12 cellular contexts compared by ENCODE assay signal in the genomic region with DNA sequence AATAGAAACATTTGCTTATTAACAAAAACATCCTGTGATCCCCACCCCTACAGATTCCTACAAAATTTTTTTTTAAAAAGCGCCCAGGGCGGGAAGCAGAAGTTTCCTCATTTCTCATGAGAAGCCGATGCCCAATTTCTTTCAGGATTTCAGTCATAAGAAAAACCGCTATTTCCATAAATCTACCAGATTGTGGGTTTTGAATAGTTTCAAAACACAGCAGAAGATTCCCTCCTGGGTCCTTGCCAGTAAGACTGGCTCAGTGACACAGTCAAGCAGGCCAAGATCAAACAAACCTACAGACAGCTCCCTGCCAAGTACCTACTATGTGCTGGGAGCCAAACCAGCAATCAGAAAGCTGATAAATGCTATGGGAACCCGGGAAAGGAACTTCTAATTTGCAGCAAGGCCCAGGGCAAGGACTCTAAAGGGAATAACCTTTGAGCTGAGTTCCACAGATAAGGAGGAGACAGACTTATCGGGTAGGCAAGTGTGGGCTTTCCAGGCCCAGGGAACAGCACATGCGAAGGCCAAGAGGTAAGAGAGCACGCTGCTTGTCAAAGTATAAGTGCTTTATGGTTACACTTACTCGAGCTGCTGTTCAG.
DNase-seq lines count a peak whose midpoint lies in the region; ATAC-seq, FAIRE-seq and TF ChIP-seq lines count a peak whose summit lies in the region.
"Had no signal": no experiment of that assay in that cellular context is flagged by ENCODE, and none has a peak within 500 bp of the region (broad histone marks: within the 10 kb centered on the region; RNA-seq: fewer than 3 reads in every experiment).

No MANE protein-coding gene starts in this region.

- peaks cover 61% of the 10 kb centered on the region for H3K4me1 Mint-ChIP-seq in Calu3 (ENCODE audit: low read depth, unreplicated experiment)
- H3K4me1 Mint-ChIP-seq in activated CD8-positive, alpha-beta T cell treated with anti-CD3 and anti-CD28 coated beads for 36 hours (ENCODE audit: low read depth) = peaks cover 85% of the 10 kb centered on the region

- no peaks in the 10 kb centered on the region for H3K9me3 Mint-ChIP-seq in Calu3 (ENCODE audit: low read depth, unreplicated experiment)
- H3K9me3 Mint-ChIP-seq in activated CD8-positive, alpha-beta T cell treated with anti-CD3 and anti-CD28 coated beads for 36 hours = no peaks in the 10 kb centered on the region

- FAIRE-seq in RCC 7860 (lab: Jason Lieb, UNC) = no peak
- FAIRE-seq: pancreas had no signal

- CTCF ChIA-PET in Calu3 (lab: Charles Lee) = interaction anchor here (0.6 to 1.2 kb wide), 3 partner anchors 12 to 69 kb away, joined by 3 to 8 read pairs (median 4); no protein-coding TSS in a partner anchor
- CTCF ChIA-PET in activated CD8-positive, alpha-beta T cell treated with anti-CD3 and anti-CD28 coated beads for 36 hours (lab: Charles Lee) = interaction anchor here (1.2 to 14.9 kb wide), 11 partner anchors 7 to 68 kb away, joined by 3 to 183 read pairs (median 9); a partner anchor contains a TSS

- intact Hi-C loops in Calu3 (cut with micrococcal nuclease; ENCODE audit: unreplicated experiment) = no loop called here
- intact Hi-C loops in activated CD8-positive, alpha-beta T cell treated with anti-CD3 and anti-CD28 coated beads for 36 hours (cut with micrococcal nuclease) = no loop called here

- H3K27ac Mint-ChIP-seq in Calu3 (ENCODE audit: unreplicated experiment) = peak overlapping the region; percentile 40
- peak overlapping the region; percentile 85 for H3K27ac Mint-ChIP-seq in activated CD8-positive, alpha-beta T cell treated with anti-CD3 and anti-CD28 coated beads for 36 hours

- H3K4me3 ChIP-seq in muscle layer of duodenum (ENCODE audit: low read depth in 1 of 2, low read length in 2 of 2) = no peak overlapping the region
- H3K4me3 ChIP-seq: pancreas, SJSA1 had no signal

- H3K36me3 Mint-ChIP-seq in Calu3 (ENCODE audit: insufficient read depth, unreplicated experiment) = peaks cover 15% of the 10 kb centered on the region
- H3K36me3 Mint-ChIP-seq in activated CD8-positive, alpha-beta T cell treated with anti-CD3 and anti-CD28 coated beads for 36 hours (ENCODE audit: low read depth) = peaks cover 30% of the 10 kb centered on the region

- peak; percentile 18 for ATAC-seq in HG02759 (IDR thresholded peaks at IDR 0.05; ENCODE audit: unreplicated experiment)
- no peak for ATAC-seq in activated CD8-positive, alpha-beta T cell treated with anti-CD3 and anti-CD28 coated beads for 36 hours
- ATAC-seq in GM21576 (IDR thresholded peaks at IDR 0.05; ENCODE audit: unreplicated experiment) = no peak

- H3K27me3 ChIP-seq in muscle layer of duodenum (ENCODE audit: low read depth, low read length) = no peaks in the 10 kb centered on the region
- H3K27me3 ChIP-seq: pancreas, SJSA1 had no signal

- POLR2A ChIA-PET in activated CD8-positive, alpha-beta T cell treated with anti-CD3 and anti-CD28 coated beads for 36 hours (lab: Charles Lee) = interaction anchor here (0.7 to 12.7 kb wide), 12 partner anchors 10 to 100 kb away, joined by 3 to 167 read pairs (median 4); a partner anchor contains a TSS

- no peaks in the 10 kb centered on the region for H3K36me3 ChIP-seq in muscle layer of duodenum (ENCODE audit: control insufficient read depth in 1 of 2, insufficient read depth in 2 of 2, low read length in 2 of 2)
- H3K36me3 ChIP-seq: pancreas, SJSA1 had no signal

- peaks cover 12 to 18% of the 10 kb centered on the region in 2 donors for H3K4me1 ChIP-seq in muscle layer of duodenum (ENCODE audit: control insufficient read depth in 1 of 2, insufficient read depth in 2 of 2, low read length in 2 of 2)

- DNase-seq in Calu3 = no peak
- DNase-seq in activated CD8-positive, alpha-beta T cell treated with anti-CD3 and anti-CD28 coated beads for 36 hours = no peak
- DNase-seq in COLO668 (lab: John Stamatoyannopoulos, UW; ENCODE audit: unreplicated experiment) = no peak
- no peak for DNase-seq in RCC 7860 (ENCODE audit: low spot score)
- DNase-seq in NCI-H526 (lab: John Stamatoyannopoulos, UW) = no peak
- DNase-seq: GDM1, head of caudate nucleus, pancreas had no signal

- H3K27ac ChIP-seq in muscle layer of duodenum (ENCODE audit: low read length) = peak overlapping the region; percentile 60
- H3K27ac ChIP-seq: pancreas, SJSA1 had no signal

- H3K4me3 Mint-ChIP-seq in Calu3 (ENCODE audit: low read depth, unreplicated experiment) = no peak overlapping the region
- H3K4me3 Mint-ChIP-seq in activated CD8-positive, alpha-beta T cell treated with anti-CD3 and anti-CD28 coated beads for 36 hours = peak overlapping the region; percentile 65

- no peak for TF ChIP-seq CTCF in Calu3 (IDR thresholded peaks at IDR 0.05; ENCODE audit: unreplicated experiment)
- TF ChIP-seq CTCF in activated CD8-positive, alpha-beta T cell treated with anti-CD3 and anti-CD28 coated beads for 36 hours (IDR thresholded peaks at IDR 0.05) = no peak

- no TSS peak for BruUV-seq in Calu3 (replicated peaks; lab: Mats Ljungman, UMichigan)

- H3K27me3 Mint-ChIP-seq in Calu3 (ENCODE audit: unreplicated experiment) = no peaks in the 10 kb centered on the region
- no peaks in the 10 kb centered on the region for H3K27me3 Mint-ChIP-seq in activated CD8-positive, alpha-beta T cell treated with anti-CD3 and anti-CD28 coated beads for 36 hours

- H3K9me3 ChIP-seq in muscle layer of duodenum (ENCODE audit: control insufficient read depth in 1 of 2, low read length in 2 of 2) = no peaks in the 10 kb centered on the region
- H3K9me3 ChIP-seq: pancreas, SJSA1 had no signal
